In genomic region chr10:79334573-79334972, GRCh38 we compare ENCODE assay signal across 20 cellular contexts. TPM values are rescaled to one million over a fixed set of nuclear protein-coding genes. Genes with fewer than 3 reads are reported as not detected.
DNase-seq lines count a peak whose midpoint lies in the region; ATAC-seq and TF ChIP-seq lines count a peak whose summit lies in the region.
"Had no signal": no experiment of that assay in that cellular context is flagged by ENCODE, and none has a peak within 500 bp of the region (broad histone marks: within the 10 kb centered on the region; RNA-seq: fewer than 3 reads in every experiment).

No MANE protein-coding gene starts in this region.

- no peaks in the 10 kb centered on the region for H3K36me3 ChIP-seq in heart right ventricle
- H3K36me3 ChIP-seq: suprapubic skin, vagina had no signal

- H3K4me3 ChIP-seq in heart right ventricle: no peak overlapping the region
- H3K4me3 ChIP-seq: lung, suprapubic skin, vagina had no signal

- no peak overlapping the region for H3K4me3 Mint-ChIP-seq in stimulated activated naive CD8-positive, alpha-beta T cell treated with anti-CD3 and anti-CD28 coated beads, Interleukin-15, Interleukin-2, amounts not matched to agents 100 ng/mL and 50 ng/mL, for 24 hours
- H3K4me3 Mint-ChIP-seq in activated T-helper 1 cell treated with anti-CD3 and anti-CD28 coated beads, Interleukin-12 subunit alpha, Interleukin-12 subunit beta, Interleukin-2, Interleukin-4 antibody, amounts not matched to agents 30 ng/mL and 10 ng/mL and 1 ng/mL, durations not matched to agents 14 hours and 24 hours and 36 hours: no peak overlapping the region
- H3K4me3 Mint-ChIP-seq: activated CD8-positive, alpha-beta T cell treated with anti-CD3 and anti-CD28 coated beads, Interleukin-2, amount 10 ng/mL, durations not matched to agents 7 days and 5 days; CD4-positive, CD25-positive, alpha-beta regulatory T cell had no signal

- peaks cover 0 to 11% (median 0%) of the 10 kb centered on the region in 9 donors for H3K4me1 ChIP-seq in heart right ventricle
- H3K4me1 ChIP-seq: vagina had no signal

- H3K9me3 ChIP-seq in heart right ventricle: peaks cover 0 to 4% (median 0%) of the 10 kb centered on the region in 11 donors
- H3K9me3 ChIP-seq: suprapubic skin, vagina had no signal

- intact Hi-C loops in activated T-helper 1 cell treated with anti-CD3 and anti-CD28 coated beads, Interleukin-12 subunit alpha, Interleukin-12 subunit beta, Interleukin-2, Interleukin-4 antibody, amounts not matched to agents 30 ng/mL and 10 ng/mL and 1 ng/mL, durations not matched to agents 14 hours and 24 hours and 36 hours (cut with micrococcal nuclease): loop anchor here (5.0 kb wide), 5 partner anchors 362 to 1497 kb away; partner anchors contain the start of genes RPS24 and TMEM254
- intact Hi-C loops in heart right ventricle (cut with DNase I): no loop called here

- WGBS in heart right ventricle, 2 donors: 93 to 94% methylated on average over 2 of the region's 2 CpGs

- H3K27ac Mint-ChIP-seq in stimulated activated naive CD8-positive, alpha-beta T cell treated with anti-CD3 and anti-CD28 coated beads, Interleukin-15, Interleukin-2, amounts not matched to agents 100 ng/mL and 50 ng/mL, for 24 hours: peak overlapping the region; percentile 34
- peak overlapping the region; percentile 32 for H3K27ac Mint-ChIP-seq in activated T-helper 1 cell treated with anti-CD3 and anti-CD28 coated beads, Interleukin-12 subunit alpha, Interleukin-12 subunit beta, Interleukin-2, Interleukin-4 antibody, amounts not matched to agents 30 ng/mL and 10 ng/mL and 1 ng/mL, durations not matched to agents 14 hours and 24 hours and 36 hours

- no peak for ATAC-seq in stimulated activated naive CD8-positive, alpha-beta T cell treated with anti-CD3 and anti-CD28 coated beads, Interleukin-15, Interleukin-2, amounts not matched to agents 100 U/mL and 50 U/mL, for 24 hours
- ATAC-seq in HG03135 (IDR thresholded peaks at IDR 0.05; ENCODE audit: unreplicated experiment) (no peak), heart right ventricle (no peak)
- ATAC-seq: activated CD8-positive, alpha-beta T cell treated with anti-CD3 and anti-CD28 coated beads, Interleukin-2, amount 10 ng/mL, durations not matched to agents 7 days and 5 days had no signal

- no peaks in the 10 kb centered on the region for H3K9me3 Mint-ChIP-seq in stimulated activated naive CD8-positive, alpha-beta T cell treated with anti-CD3 and anti-CD28 coated beads, Interleukin-15, Interleukin-2, amounts not matched to agents 100 ng/mL and 50 ng/mL, for 24 hours
- H3K9me3 Mint-ChIP-seq in activated T-helper 1 cell treated with anti-CD3 and anti-CD28 coated beads, Interleukin-12 subunit alpha, Interleukin-12 subunit beta, Interleukin-2, Interleukin-4 antibody, amounts not matched to agents 30 ng/mL and 10 ng/mL and 1 ng/mL, durations not matched to agents 14 hours and 24 hours and 36 hours: peaks cover 10% of the 10 kb centered on the region

- no peak overlapping the region for H3K27ac ChIP-seq in heart right ventricle
- H3K27ac ChIP-seq: suprapubic skin, vagina had no signal

- no peak for TF ChIP-seq CTCF in heart right ventricle (IDR thresholded peaks at IDR 0.05)

- no peaks in the 10 kb centered on the region for H3K27me3 ChIP-seq in heart right ventricle
- H3K27me3 ChIP-seq: suprapubic skin, vagina had no signal

- H3K36me3 Mint-ChIP-seq in stimulated activated naive CD8-positive, alpha-beta T cell treated with anti-CD3 and anti-CD28 coated beads, Interleukin-15, Interleukin-2, amounts not matched to agents 100 ng/mL and 50 ng/mL, for 24 hours (ENCODE audit: low read depth): no peaks in the 10 kb centered on the region
- peaks cover 14% of the 10 kb centered on the region for H3K36me3 Mint-ChIP-seq in activated T-helper 1 cell treated with anti-CD3 and anti-CD28 coated beads, Interleukin-12 subunit alpha, Interleukin-12 subunit beta, Interleukin-2, Interleukin-4 antibody, amounts not matched to agents 30 ng/mL and 10 ng/mL and 1 ng/mL, durations not matched to agents 14 hours and 24 hours and 36 hours (ENCODE audit: low read depth)
- H3K36me3 Mint-ChIP-seq: CD4-positive, CD25-positive, alpha-beta regulatory T cell had no signal

- peaks cover 44% of the 10 kb centered on the region for H3K4me1 Mint-ChIP-seq in stimulated activated naive CD8-positive, alpha-beta T cell treated with anti-CD3 and anti-CD28 coated beads, Interleukin-15, Interleukin-2, amounts not matched to agents 100 ng/mL and 50 ng/mL, for 24 hours (ENCODE audit: low read depth)
- H3K4me1 Mint-ChIP-seq in activated T-helper 1 cell treated with anti-CD3 and anti-CD28 coated beads, Interleukin-12 subunit alpha, Interleukin-12 subunit beta, Interleukin-2, Interleukin-4 antibody, amounts not matched to agents 30 ng/mL and 10 ng/mL and 1 ng/mL, durations not matched to agents 14 hours and 24 hours and 36 hours (ENCODE audit: low read depth): peaks cover 57% of the 10 kb centered on the region

- H3K27me3 Mint-ChIP-seq in stimulated activated naive CD8-positive, alpha-beta T cell treated with anti-CD3 and anti-CD28 coated beads, Interleukin-15, Interleukin-2, amounts not matched to agents 100 ng/mL and 50 ng/mL, for 24 hours: no peaks in the 10 kb centered on the region
- H3K27me3 Mint-ChIP-seq in activated T-helper 1 cell treated with anti-CD3 and anti-CD28 coated beads, Interleukin-12 subunit alpha, Interleukin-12 subunit beta, Interleukin-2, Interleukin-4 antibody, amounts not matched to agents 30 ng/mL and 10 ng/mL and 1 ng/mL, durations not matched to agents 14 hours and 24 hours and 36 hours (ENCODE audit: insufficient read depth): no peaks in the 10 kb centered on the region

- DNase-seq in stimulated activated naive CD8-positive, alpha-beta T cell treated with anti-CD3 and anti-CD28 coated beads, Interleukin-15, Interleukin-2, amounts not matched to agents 100 U/mL and 50 U/mL, for 24 hours: no peak
- no peak for DNase-seq in activated T-helper 1 cell treated with anti-CD3 and anti-CD28 coated beads, Interleukin-12 subunit alpha, Interleukin-12 subunit beta, Interleukin-2, Interleukin-4 antibody, amounts not matched to agents 30 ng/mL and 10 ng/mL and 1 ng/mL, durations not matched to agents 14 hours and 24 hours and 36 hours (ENCODE audit: low spot score)
- DNase-seq in medulla oblongata (ENCODE audit: extremely low spot score) (peak; percentile 41), NCI-H2227 treated with DMSO at 0.1 percent for 48 hours (lab: John Stamatoyannopoulos, UW) (no peak), heart right ventricle (no peak)
- DNase-seq: activated CD8-positive, alpha-beta T cell treated with anti-CD3 and anti-CD28 coated beads, Interleukin-2, amount 10 ng/mL, durations not matched to agents 7 days and 5 days; activated T-cell treated with anti-CD3 and anti-CD28 coated beads for 4 hours; CD4-positive, CD25-positive, alpha-beta regulatory T cell; central memory CD4-positive, alpha-beta T cell; kidney glomerular epithelial cell; NCI-H1105 treated with DMSO at 0.1 percent for 48 hours; NCI-H2029 treated with DMSO at 0.1 percent for 48 hours; NCI-H82; stimulated activated CD4-positive, alpha-beta T cell treated with anti-CD3 and anti-CD28 coated beads, Interleukin-1b, Interleukin-23, amount 100 ng/mL, for 48 hours; SW 1271 had no signal

RNA-seq across cellular contexts. Expression of gene PPIF, which starts 12.7 kb away (rescaled TPM):
- 155 and 157 TPM in 2 replicates for total RNA-seq in activated T-helper 1 cell treated with anti-CD3 and anti-CD28 coated beads, Interleukin-12 subunit alpha, Interleukin-12 subunit beta, Interleukin-2, Interleukin-4 antibody, amounts not matched to agents 30 ng/mL and 10 ng/mL and 1 ng/mL, durations not matched to agents 14 hours and 24 hours and 36 hours
- total RNA-seq in heart right ventricle: 100 to 1,000 TPM in 9 of 10 donors, 10 to 100 TPM in 1; 95.5 to 205 (median 148) TPM
- 100 to 1,000 TPM in 1 of 2 donors, 10 to 100 TPM in 1; 44.3 to 144 TPM for polyA plus RNA-seq in heart right ventricle
